In the genomic region with DNA sequence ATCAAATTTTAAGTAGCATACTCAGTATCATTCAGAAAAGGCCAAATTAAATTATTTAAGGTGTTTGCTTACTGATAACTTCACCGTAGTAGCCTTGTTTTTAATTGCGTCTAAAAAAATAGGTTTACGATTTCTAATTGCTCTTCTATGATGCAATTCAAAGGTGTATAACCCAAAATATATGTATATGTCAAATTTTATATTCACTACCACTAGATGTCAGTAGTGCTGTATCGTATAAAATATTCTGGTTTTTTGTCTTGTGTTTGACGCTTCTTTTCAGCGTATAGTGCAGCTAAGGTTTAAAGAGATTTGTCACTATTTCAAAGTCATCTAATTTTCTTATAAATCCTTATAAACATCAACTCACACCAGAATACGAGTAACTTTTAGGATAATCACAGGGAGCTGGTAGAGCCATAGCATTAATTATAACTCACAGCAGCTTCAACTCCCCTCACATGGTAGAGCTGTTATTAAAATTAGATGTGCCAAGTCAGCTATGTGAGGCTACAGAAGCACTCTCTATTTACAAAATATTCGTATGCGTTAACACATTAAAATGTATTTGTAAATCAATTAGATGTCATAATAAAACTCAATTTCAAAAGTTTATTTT, we compare ENCODE assay signal across 8 cellular contexts. TPM values are rescaled to one million over a fixed set of nuclear protein-coding genes. Genes with fewer than 3 reads are reported as not detected.
A peak's percentile ranks its signal among the peaks of the same experiment; 100 is the strongest.
DNase-seq lines count a peak whose midpoint lies in the region; ATAC-seq and TF ChIP-seq lines count a peak whose summit lies in the region.

No MANE protein-coding gene starts in this region.

- peaks cover 11% of the 10 kb centered on the region for H3K27me3 Mint-ChIP-seq in stimulated activated naive CD8-positive, alpha-beta T cell treated with anti-CD3 and anti-CD28 coated beads, Interleukin-15, amount 100 ng/mL, for 72 hours

- H3K9me3 ChIP-seq in AG04450 (ENCODE audit: control insufficient read depth, insufficient read depth, low read length) (no peaks in the 10 kb centered on the region), mesenchymal stem cell (ENCODE audit: control insufficient read depth, low read length) (no peaks in the 10 kb centered on the region), suprapubic skin (no peaks in the 10 kb centered on the region)

- H2AK5ac ChIP-seq in mesenchymal stem cell (ENCODE audit: low read length, severe bottlenecking): no peak overlapping the region

- H2BK120ac ChIP-seq in mesenchymal stem cell (ENCODE audit: low read depth, low read length): no peak overlapping the region

- H3K27ac Mint-ChIP-seq in stimulated activated naive CD8-positive, alpha-beta T cell treated with anti-CD3 and anti-CD28 coated beads, Interleukin-15, amount 100 ng/mL, for 72 hours: no peak overlapping the region

- peak overlapping the region; percentile 61 for H3K4me2 ChIP-seq in mesenchymal stem cell (ENCODE audit: low read length, poor library complexity, severe bottlenecking)

- H3K4me1 ChIP-seq in mesenchymal stem cell (ENCODE audit: control insufficient read depth, insufficient read depth, low read depth, low read length) (no peaks in the 10 kb centered on the region), suprapubic skin (peaks cover 22% of the 10 kb centered on the region)

- no peak overlapping the region for H4K8ac ChIP-seq in mesenchymal stem cell (ENCODE audit: low read length)

- H2BK12ac ChIP-seq in mesenchymal stem cell (ENCODE audit: low read length in 2 of 2): no peak overlapping the region

- H3K14ac ChIP-seq in mesenchymal stem cell (ENCODE audit: low read length in 2 of 2): no peak overlapping the region

- no peak overlapping the region for H3K27ac ChIP-seq in AG04450 (ENCODE audit: low read depth, low read length)
- H3K27ac ChIP-seq in mesenchymal stem cell (ENCODE audit: low read length, poor library complexity, severe bottlenecking): no peak overlapping the region
- no peak overlapping the region for H3K27ac ChIP-seq in suprapubic skin

- peaks cover 15% of the 10 kb centered on the region for H3K4me1 Mint-ChIP-seq in stimulated activated naive CD8-positive, alpha-beta T cell treated with anti-CD3 and anti-CD28 coated beads, Interleukin-15, amount 100 ng/mL, for 72 hours

- no CpG with 5 or more reads among the region's 9 CpGs for WGBS in mesenchymal stem cell
- 16% methylated on average over 9 of the region's 9 CpGs for WGBS in suprapubic skin

- no peaks in the 10 kb centered on the region for H3K27me3 ChIP-seq in AG04450 (ENCODE audit: control insufficient read depth, insufficient read depth, low read length)
- H3K27me3 ChIP-seq in mesenchymal stem cell (ENCODE audit: control insufficient read depth in 1 of 2, insufficient read depth in 1 of 2, low read length in 2 of 2): no peaks in the 10 kb centered on the region
- peaks cover 3% of the 10 kb centered on the region for H3K27me3 ChIP-seq in suprapubic skin

- H3K9me3 Mint-ChIP-seq in stimulated activated naive CD8-positive, alpha-beta T cell treated with anti-CD3 and anti-CD28 coated beads, Interleukin-15, amount 100 ng/mL, for 72 hours: no peaks in the 10 kb centered on the region

- H2BK5ac ChIP-seq in mesenchymal stem cell (ENCODE audit: low read depth, low read length, poor library complexity, severe bottlenecking): no peak overlapping the region

- H3K4me3 ChIP-seq in AG04450 (ENCODE audit: low read depth, low read length) (peak overlapping the region; percentile 31), cardiac fibroblast (replicated peaks in 1 of 2; ENCODE audit: low read depth in 2 of 2, low read length in 2 of 2) (no peak overlapping the region), mesenchymal stem cell (ENCODE audit: insufficient read depth in 1 of 2, low read depth in 1 of 2, low read length in 2 of 2) (peak overlapping the region in 1 of 2 experiments; percentile 90), suprapubic skin (no peak overlapping the region)

- DNase-seq in AG04450 (ENCODE audit: low read depth, low spot score) (no peak), NCI-H345 (lab: John Stamatoyannopoulos, UW) (peak; percentile 57), cardiac fibroblast (ENCODE audit: low read depth in 2 of 2) (peak; percentile 71 to 76), mesenchymal stem cell (peak; percentile 72), suprapubic skin (ENCODE audit: low spot score in 2 of 2) (no peak), foreskin melanocyte (no peak)
- DNase-seq in stimulated activated naive CD8-positive, alpha-beta T cell treated with anti-CD3 and anti-CD28 coated beads, Interleukin-15, amount 100 ng/mL, for 72 hours: no peak

- CTCF ChIA-PET in AG04450 (lab: Charles Lee): interaction anchor here (0.5 to 5.4 kb wide), 25 partner anchors 9 to 529 kb away, joined by 3 to 96 read pairs (median 5); no protein-coding TSS in a partner anchor

- no peak overlapping the region for H3K4me3 Mint-ChIP-seq in stimulated activated naive CD8-positive, alpha-beta T cell treated with anti-CD3 and anti-CD28 coated beads, Interleukin-15, amount 100 ng/mL, for 72 hours

- POLR2A ChIA-PET in AG04450 (lab: Yijun Ruan, JAX): interaction anchor here (1.1 to 2.2 kb wide), 4 partner anchors 112 to 442 kb away, joined by 3 to 8 read pairs (median 4); no protein-coding TSS in a partner anchor

- no peak for TF ChIP-seq EP300 in suprapubic skin (IDR thresholded peaks at IDR 0.05)

- H4K91ac ChIP-seq in mesenchymal stem cell (ENCODE audit: low read length): no peak overlapping the region

- H3K18ac ChIP-seq in mesenchymal stem cell (ENCODE audit: low read depth in 1 of 2, low read length in 2 of 2): no peak overlapping the region

- H3K79me1 ChIP-seq in mesenchymal stem cell (replicated peaks; ENCODE audit: low read length, poor library complexity, severe bottlenecking): no peaks in the 10 kb centered on the region

- TF ChIP-seq POLR2A in suprapubic skin (IDR thresholded peaks at IDR 0.05): no peak

- H2BK15ac ChIP-seq in mesenchymal stem cell (ENCODE audit: low read depth, poor library complexity, severe bottlenecking): no peak overlapping the region

- peak overlapping the region; percentile 98 for H3K9ac ChIP-seq in mesenchymal stem cell (ENCODE audit: low read length)

- peak; percentile 56 for TF ChIP-seq CTCF in AG04450 (IDR thresholded peaks at IDR 0.05; ENCODE audit: low read depth, low read length)
- peak; percentile 41 for TF ChIP-seq CTCF in cardiac fibroblast (IDR thresholded peaks at IDR 0.05; ENCODE audit: low read depth, low read length)
- TF ChIP-seq CTCF in suprapubic skin (IDR thresholded peaks at IDR 0.05): peak in 1 of 2 donors; percentile 31

- peak; percentile 26 for ATAC-seq in GM18858 (IDR thresholded peaks at IDR 0.05; ENCODE audit: unreplicated experiment)
- no peak for ATAC-seq in stimulated activated naive CD8-positive, alpha-beta T cell treated with anti-CD3 and anti-CD28 coated beads, Interleukin-15, amount 100 ng/mL, for 72 hours

- no peak overlapping the region for H3K4ac ChIP-seq in mesenchymal stem cell (ENCODE audit: low read depth in 1 of 2, low read length in 2 of 2)

- H2AFZ ChIP-seq in mesenchymal stem cell (ENCODE audit: low read depth, low read length): no peak overlapping the region

- H3K36me3 ChIP-seq in mesenchymal stem cell (ENCODE audit: control insufficient read depth in 1 of 2, insufficient read depth in 2 of 2, low read depth in 1 of 2, low read length in 2 of 2) (peaks cover 0 to 39% of the 10 kb centered on the region in 2 experiments), suprapubic skin (no peaks in the 10 kb centered on the region)

- no peak overlapping the region for H3K23ac ChIP-seq in mesenchymal stem cell (ENCODE audit: low read length in 2 of 2)

RNA-seq across cellular contexts. Expression of a gene that starts 3.5 kb away (rescaled TPM):
- 467 and 659 TPM in 2 replicates for polyA plus RNA-seq in AG04450 (2011; rRNA removed)
- 170 and 281 TPM in 2 replicates for polyA minus RNA-seq in AG04450 (2011; rRNA and poly(A)+ RNA removed)
- 155 TPM for polyA plus RNA-seq in mesenchymal stem cell (2013, experiment 1 of 2)
- polyA plus RNA-seq in mesenchymal stem cell (2013, experiment 2 of 2): 176 TPM
- 10 to 100 TPM in 2 of 4 donors, 1 to 10 TPM in 2; 6.5 to 19.9 (median 13.2) TPM for total RNA-seq in suprapubic skin

Comparison
In these comparisons a context has a peak if more than half of its experiments do, and no peak if none do; other contexts are left out.
1. DNase-seq: peak in NCI-H345 (single experiment), cardiac fibroblast (2 of 2) and mesenchymal stem cell (single experiment); none in AG04450 (single experiment), suprapubic skin (0 of 2), foreskin melanocyte (single experiment) and stimulated activated naive CD8-positive, alpha-beta T cell treated with anti-CD3 and anti-CD28 coated beads, Interleukin-15, amount 100 ng/mL, for 72 hours (0 of 2).